In genomic region chr4:141636077-141636770, GRCh38 we compare ENCODE assay signal across 8 cellular contexts. TPM values are rescaled to one million over a fixed set of nuclear protein-coding genes. Genes with fewer than 3 reads are reported as not detected.
A peak's percentile ranks its signal among the peaks of the same experiment; 100 is the strongest.
DNase-seq lines count a peak whose midpoint lies in the region; ATAC-seq and TF ChIP-seq lines count a peak whose summit lies in the region.

IL15 (plus strand) TSS chr4:141636583; CDS start chr4:141719465, 82,882 bp downstream.

- no peak within 1 kb of the TSS for H3K9ac ChIP-seq in parathyroid adenoma

- no peaks in the 10 kb centered on the region for H3K79me2 ChIP-seq in parathyroid adenoma

- ATAC-seq in GM18520 (IDR thresholded peaks at IDR 0.05; ENCODE audit: unreplicated experiment) (peak; percentile 33), HG02973 (IDR thresholded peaks at IDR 0.05; ENCODE audit: unreplicated experiment) (peak; percentile 56), Panc1 (peak; percentile 87)

- TF ChIP-seq CTCF in 22Rv1 (IDR thresholded peaks at IDR 0.05), result no peak
- TF ChIP-seq CTCF in Panc1 (IDR thresholded peaks at IDR 0.05), result no peak
- TF ChIP-seq CTCF in parathyroid adenoma (IDR thresholded peaks at IDR 0.05), result no peak

- no TSS peak for BruUV-seq in Panc1 (replicated peaks; lab: Mats Ljungman, UMichigan)

- H3K4me1 ChIP-seq in Panc1 (ENCODE audit: control insufficient read depth, insufficient read depth, low read length) (peaks cover 5% of the 10 kb centered on the region; the same call in 1 of the 2 replicates), parathyroid adenoma (no peaks in the 10 kb centered on the region)

- H2AFZ ChIP-seq in parathyroid adenoma, result peak within 1 kb of the TSS; percentile 78

- no peaks in the 10 kb centered on the region for H3K9me3 ChIP-seq in Panc1 (ENCODE audit: control insufficient read depth, insufficient read depth, low read depth, low read length)
- no peaks in the 10 kb centered on the region for H3K9me3 ChIP-seq in parathyroid adenoma (ENCODE audit: control insufficient read depth, low read length)

- POLR2A ChIA-PET in Panc1 (lab: Charles Lee), result interaction anchor here (0.5 kb wide), 1 partner anchor 433 kb away, joined by 4 read pairs; no protein-coding TSS in a partner anchor

- intact Hi-C loops in Panc1 (cut with micrococcal nuclease; ENCODE audit: unreplicated experiment), result no loop called here

- H3K36me3 ChIP-seq in Panc1 (ENCODE audit: control insufficient read depth, insufficient read depth, low read length) (no peaks in the 10 kb centered on the region), parathyroid adenoma (ENCODE audit: control insufficient read depth, insufficient read depth, low read length) (no peaks in the 10 kb centered on the region)

- CTCF ChIA-PET in Panc1 (lab: Charles Lee), result no interaction called here

- in situ Hi-C loops in Panc1 (cut with HindIII; ENCODE audit: low pct_unique_long_range_greater_than_20kb, low sequenced_read_pairs), result no loop called here

- DNase-seq in Panc1 (ENCODE audit: low read depth, low spot score), result no peak
- peak; percentile 1 to 13 (median 3) for DNase-seq in activated naive CD4-positive, alpha-beta T cell (lab: John Stamatoyannopoulos, UW)
- DNase-seq in glomerular visceral epithelial cell (ENCODE audit: extremely low spot score), result peak; percentile 87
- peak; percentile 71 for DNase-seq in ureter (ENCODE audit: low spot score)

- no peaks in the 10 kb centered on the region for H3K27me3 ChIP-seq in Panc1 (ENCODE audit: control insufficient read depth, insufficient read depth, low read length)
- H3K27me3 ChIP-seq in parathyroid adenoma (ENCODE audit: control insufficient read depth, insufficient read depth, low read length), result no peaks in the 10 kb centered on the region

- H3K27ac ChIP-seq in 22Rv1, result peak within 1 kb of the TSS; percentile 51
- H3K27ac ChIP-seq in Panc1 (ENCODE audit: low read length), result peak within 1 kb of the TSS; percentile 61
- H3K27ac ChIP-seq in parathyroid adenoma, result peak within 1 kb of the TSS; percentile 4

- H3K4me3 ChIP-seq in Panc1 (ENCODE audit: low read depth in 2 of 2, low read length in 2 of 2) (peak within 1 kb of the TSS; percentile 71 to 74), parathyroid adenoma (ENCODE audit: low read depth, low read length) (peak within 1 kb of the TSS; percentile 87)

- peak within 1 kb of the TSS; percentile 94 for H3K4me2 ChIP-seq in parathyroid adenoma (ENCODE audit: low read length)

RNA-seq across cellular contexts. Expression of gene IL15, which starts in this region (rescaled TPM):
- total RNA-seq in Panc1 (2021; ENCODE audit: unreplicated experiment) (2.7 TPM), ureter (7.0 TPM)
- 1.2 TPM for polyA plus RNA-seq in Panc1 (2012; ENCODE audit: insufficient read length)

Comparison
In these comparisons a context has a peak if more than half of its experiments do, and no peak if none do; other contexts are left out.
1. H3K27ac ChIP-seq: peak in every context shown above with its lines; median percentile 61 in Panc1; 51 in 22Rv1; 4 in parathyroid adenoma.
2. ATAC-seq: peak in every context shown above with its lines; median percentile 87 in Panc1; 56 in HG02973; 33 in GM18520.